ENCODE assay signal across 12 cellular contexts in genomic region chr9:129945314-129945713, GRCh38.
A peak's percentile ranks its signal among the peaks of the same experiment; 100 is the strongest.
DNase-seq lines count a peak whose midpoint lies in the region; TF ChIP-seq lines count a peak whose summit lies in the region.
"Had no signal": no experiment of that assay in that cellular context is flagged by ENCODE, and none has a peak within 500 bp of the region (broad histone marks: within the 10 kb centered on the region; RNA-seq: fewer than 3 reads in every experiment).

No MANE protein-coding gene starts in this region.

- no peak for TF ChIP-seq EP300 in ovary (IDR thresholded peaks at IDR 0.05)

- intact Hi-C loops in activated CD4-positive, alpha-beta T cell treated with anti-CD3 and anti-CD28 coated beads, Interleukin-2, amount 10 ng/mL, durations not matched to agents 24 days and 14 days (cut with micrococcal nuclease): no loop called here
- intact Hi-C loops in activated CD4-positive, alpha-beta memory T cell treated with anti-CD3 and anti-CD28 coated beads for 36 hours (cut with micrococcal nuclease): loop anchor here (2.0 kb wide), 1 partner anchor 17 kb away; no protein-coding TSS in a partner anchor
- intact Hi-C loops in testis (cut with DNase I; ENCODE audit: low total_unique reads): no loop called here
- intact Hi-C loops in ovary (cut with DNase I): no loop called here

- TF ChIP-seq CTCF in testis (IDR thresholded peaks at IDR 0.05): no peak
- TF ChIP-seq CTCF in brain microvascular endothelial cell (IDR thresholded peaks at IDR 0.05; ENCODE audit: low read depth, low read length, missing control alignments): no peak
- TF ChIP-seq CTCF in ovary (IDR thresholded peaks at IDR 0.05): no peak

- H3K4me1 ChIP-seq in testis: peaks cover 29% of the 10 kb centered on the region
- peaks cover 3% of the 10 kb centered on the region for H3K4me1 ChIP-seq in ovary (ENCODE audit: insufficient read depth)
- H3K4me1 ChIP-seq: A549 had no signal

- CTCF ChIA-PET in activated CD4-positive, alpha-beta memory T cell treated with anti-CD3 and anti-CD28 coated beads for 36 hours (lab: Charles Lee): interaction anchor here (0.9 to 2.3 kb wide), 8 partner anchors 10 to 64 kb away, joined by 3 to 8 read pairs (median 3); no protein-coding TSS in a partner anchor

- H3K9me3 Mint-ChIP-seq in activated CD4-positive, alpha-beta T cell treated with anti-CD3 and anti-CD28 coated beads, Interleukin-2, amount 10 ng/mL, durations not matched to agents 24 days and 14 days: peaks cover 11% of the 10 kb centered on the region
- peaks cover 15% of the 10 kb centered on the region for H3K9me3 Mint-ChIP-seq in activated CD4-positive, alpha-beta memory T cell treated with anti-CD3 and anti-CD28 coated beads for 36 hours
- peaks cover 0 to 4% (median 0%) of the 10 kb centered on the region in 6 donors for H3K9me3 Mint-ChIP-seq in immature natural killer cell

- peak overlapping the region; percentile 75 for H3K27ac Mint-ChIP-seq in activated CD4-positive, alpha-beta T cell treated with anti-CD3 and anti-CD28 coated beads, Interleukin-2, amount 10 ng/mL, durations not matched to agents 24 days and 14 days
- peak overlapping the region; percentile 86 for H3K27ac Mint-ChIP-seq in activated CD4-positive, alpha-beta memory T cell treated with anti-CD3 and anti-CD28 coated beads for 36 hours
- peak overlapping the region; percentile 81 to 89 (median 84) for H3K27ac Mint-ChIP-seq in immature natural killer cell

- TF ChIP-seq POLR2A in testis (IDR thresholded peaks at IDR 0.05) (no peak), ovary (IDR thresholded peaks at IDR 0.05) (no peak)

- WGBS in testis, 2 donors: 52 to 55% methylated on average over 3 of the region's 3 CpGs
- WGBS in ovary, 3 donors: 35 to 44% (median 38%) methylated on average over 3 of the region's 3 CpGs

- H3K27me3 ChIP-seq in testis: no peaks in the 10 kb centered on the region
- no peaks in the 10 kb centered on the region for H3K27me3 ChIP-seq in brain microvascular endothelial cell (replicated peaks)
- no peaks in the 10 kb centered on the region for H3K27me3 ChIP-seq in ovary
- H3K27me3 ChIP-seq: MG63 had no signal

- peaks cover 66% of the 10 kb centered on the region for H3K36me3 Mint-ChIP-seq in activated CD4-positive, alpha-beta T cell treated with anti-CD3 and anti-CD28 coated beads, Interleukin-2, amount 10 ng/mL, durations not matched to agents 24 days and 14 days (ENCODE audit: low read depth)
- peaks cover 57% of the 10 kb centered on the region for H3K36me3 Mint-ChIP-seq in activated CD4-positive, alpha-beta memory T cell treated with anti-CD3 and anti-CD28 coated beads for 36 hours
- H3K36me3 Mint-ChIP-seq in immature natural killer cell: peaks cover 27 to 34% (median 33%) of the 10 kb centered on the region in 3 donors

- no peaks in the 10 kb centered on the region for H3K9me3 ChIP-seq in testis
- no peaks in the 10 kb centered on the region for H3K9me3 ChIP-seq in ovary

- H3K27ac ChIP-seq in testis (peak overlapping the region; percentile 57 to 58), brain microvascular endothelial cell (no peak overlapping the region), ovary (no peak overlapping the region)
- H3K27ac ChIP-seq: A549, PC-9 had no signal

- in situ Hi-C loops in brain microvascular endothelial cell (cut with HindIII; ENCODE audit: low pct_ligation_motif_present, low sequenced_read_pairs): no loop called here

- H3K36me3 ChIP-seq in testis (ENCODE audit: low read depth, missing control alignments) (no peaks in the 10 kb centered on the region), brain microvascular endothelial cell (replicated peaks) (no peaks in the 10 kb centered on the region), ovary (no peaks in the 10 kb centered on the region)

- no peaks in the 10 kb centered on the region for H3K27me3 Mint-ChIP-seq in activated CD4-positive, alpha-beta T cell treated with anti-CD3 and anti-CD28 coated beads, Interleukin-2, amount 10 ng/mL, durations not matched to agents 24 days and 14 days
- H3K27me3 Mint-ChIP-seq in activated CD4-positive, alpha-beta memory T cell treated with anti-CD3 and anti-CD28 coated beads for 36 hours: no peaks in the 10 kb centered on the region
- peaks cover 0 to 5% (median 3%) of the 10 kb centered on the region in 3 donors for H3K27me3 Mint-ChIP-seq in immature natural killer cell (ENCODE audit: low read depth in 3 of 3)

- POLR2A ChIA-PET in activated CD4-positive, alpha-beta memory T cell treated with anti-CD3 and anti-CD28 coated beads for 36 hours (lab: Charles Lee): interaction anchor here (0.8 to 1.3 kb wide), 10 partner anchors 10 to 97 kb away, joined by 3 to 5 read pairs (median 4); partner anchors contain the start of gene FNBP1

- DNase-seq in activated CD4-positive, alpha-beta T cell treated with anti-CD3 and anti-CD28 coated beads, Interleukin-2, amount 10 ng/mL, durations not matched to agents 24 days and 14 days: no peak
- DNase-seq in activated CD4-positive, alpha-beta T cell treated with anti-CD3 and anti-CD28 coated beads for 4 hours: no peak
- DNase-seq in activated CD4-positive, alpha-beta memory T cell treated with anti-CD3 and anti-CD28 coated beads for 36 hours: no peak
- DNase-seq in immature natural killer cell: peak; percentile 56 to 58 (median 57)
- no peak for DNase-seq in testis
- DNase-seq in brain microvascular endothelial cell: no peak
- no peak for DNase-seq in ovary
- no peak for DNase-seq in kidney tubule cell (ENCODE audit: low spot score)
- DNase-seq: activated CD8-positive, alpha-beta memory T cell treated with anti-CD3 and anti-CD28 coated beads for 24 hours; MG63; PC-9 had no signal

- H3K4me1 Mint-ChIP-seq in activated CD4-positive, alpha-beta T cell treated with anti-CD3 and anti-CD28 coated beads, Interleukin-2, amount 10 ng/mL, durations not matched to agents 24 days and 14 days: peaks cover 35% of the 10 kb centered on the region
- peaks cover 50% of the 10 kb centered on the region for H3K4me1 Mint-ChIP-seq in activated CD4-positive, alpha-beta memory T cell treated with anti-CD3 and anti-CD28 coated beads for 36 hours (ENCODE audit: low read depth)
- peaks cover 50 to 69% of the 10 kb centered on the region in 2 donors for H3K4me1 Mint-ChIP-seq in immature natural killer cell

- no peak overlapping the region for H3K4me3 ChIP-seq in testis
- no peak overlapping the region for H3K4me3 ChIP-seq in brain microvascular endothelial cell (ENCODE audit: low read depth, low read length)
- H3K4me3 ChIP-seq in ovary: no peak overlapping the region
- H3K4me3 ChIP-seq: A549, MG63, PC-9 had no signal

- H3K4me3 Mint-ChIP-seq in activated CD4-positive, alpha-beta T cell treated with anti-CD3 and anti-CD28 coated beads, Interleukin-2, amount 10 ng/mL, durations not matched to agents 24 days and 14 days: peak overlapping the region; percentile 45
- H3K4me3 Mint-ChIP-seq in activated CD4-positive, alpha-beta memory T cell treated with anti-CD3 and anti-CD28 coated beads for 36 hours: no peak overlapping the region
- H3K4me3 Mint-ChIP-seq in immature natural killer cell: peak overlapping the region; percentile 53 to 81 (median 69)

Comparison
In these comparisons a context has a peak if more than half of its experiments do, and no peak if none do; other contexts are left out.
1. DNase-seq: peak in immature natural killer cell (3 of 3); none in activated CD4-positive, alpha-beta T cell treated with anti-CD3 and anti-CD28 coated beads, Interleukin-2, amount 10 ng/mL, durations not matched to agents 24 days and 14 days (single experiment), activated CD4-positive, alpha-beta T cell treated with anti-CD3 and anti-CD28 coated beads for 4 hours (0 of 2), activated CD4-positive, alpha-beta memory T cell treated with anti-CD3 and anti-CD28 coated beads for 36 hours (single experiment), testis (single experiment), brain microvascular endothelial cell (single experiment), ovary (0 of 5) and kidney tubule cell (single experiment).
2. H3K27ac ChIP-seq: peak in testis (2 of 2); none in brain microvascular endothelial cell (single experiment) and ovary (0 of 2).
3. Peak in every context shown above with its lines, with median percentiles within 50 percentile points of each other: H3K27ac Mint-ChIP-seq.